33 cellular contexts compared by ENCODE assay signal in genomic region chr12:3355378-3355900, GRCh38.
"Had no signal": no experiment of that assay in that cellular context is flagged by ENCODE, and none has a peak within 500 bp of the region (broad histone marks: within the 10 kb centered on the region; RNA-seq: fewer than 3 reads in every experiment).

No MANE protein-coding gene starts in this region.

- FAIRE-seq: endothelial cell of umbilical vein had no signal

- H3K9me3 ChIP-seq: colonic mucosa, esophagus muscularis mucosa, mucosa of descending colon, ovary, psoas muscle, spleen, transverse colon, upper lobe of right lung, vagina had no signal

- H3K27me3 ChIP-seq: colonic mucosa, ovary, vagina had no signal

- H3K4me1 ChIP-seq: colonic mucosa, foreskin keratinocyte, gastroesophageal sphincter, psoas muscle, spleen, transverse colon, upper lobe of right lung, vagina had no signal

- H3K36me3 ChIP-seq: colonic mucosa, esophagus muscularis mucosa, gastroesophageal sphincter, ovary, spleen, transverse colon, upper lobe of right lung, vagina had no signal

- H3K27ac ChIP-seq: colonic mucosa, esophagus muscularis mucosa, foreskin keratinocyte, gastroesophageal sphincter, ovary, psoas muscle, skin epidermis, spleen, transverse colon, upper lobe of right lung, vagina had no signal

- H3K4me3 Mint-ChIP-seq: dendritic cell treated with granulocyte-macrophage colony-stimulating factor and Interleukin-4, amounts not matched to agents 40 ng/mL and 50 ng/mL, for 4 days; endodermal cell; immature natural killer cell; memory B cell; mesothelial cell of epicardium; naive B cell; nephron; stimulated activated memory B cell treated with anti-CD40 and anti-IgM and Interleukin-4, amounts not matched to agents 10 μg/mL and 1 μg/mL and 100 μg/mL, for 72 hours; stimulated activated naive CD8-positive, alpha-beta T cell treated with anti-CD3 and anti-CD28 coated beads, Interleukin-15, Interleukin-2, amounts not matched to agents 100 ng/mL and 50 ng/mL, for 24 hours had no signal

- H3K4me3 ChIP-seq: colonic mucosa, esophagus muscularis mucosa, gastroesophageal sphincter, lung, mucosa of descending colon, ovary, psoas muscle, skin epidermis, spleen, transverse colon, upper lobe of right lung, vagina had no signal

- H3K27me3 Mint-ChIP-seq: memory B cell had no signal

- H3K4me1 Mint-ChIP-seq: immature natural killer cell; memory B cell; mesothelial cell of epicardium; naive B cell; nephron; stimulated activated memory B cell treated with anti-CD40 and anti-IgM and Interleukin-4, amounts not matched to agents 10 μg/mL and 1 μg/mL and 100 μg/mL, for 72 hours had no signal

- H3K36me3 Mint-ChIP-seq: immature natural killer cell; memory B cell; mesothelial cell of epicardium; naive B cell; stimulated activated memory B cell treated with anti-CD40 and anti-IgM and Interleukin-4, amounts not matched to agents 10 μg/mL and 1 μg/mL and 100 μg/mL, for 72 hours had no signal

- H3K9me3 Mint-ChIP-seq: dendritic cell treated with granulocyte-macrophage colony-stimulating factor and Interleukin-4, amounts not matched to agents 40 ng/mL and 50 ng/mL, for 4 days; endodermal cell; immature natural killer cell; memory B cell; mesothelial cell of epicardium; naive B cell; nephron; stimulated activated memory B cell treated with anti-CD40 and anti-IgM and Interleukin-4, amounts not matched to agents 10 μg/mL and 1 μg/mL and 100 μg/mL, for 72 hours; stimulated activated naive CD8-positive, alpha-beta T cell treated with anti-CD3 and anti-CD28 coated beads, Interleukin-15, Interleukin-2, amounts not matched to agents 100 ng/mL and 50 ng/mL, for 24 hours had no signal

- ATAC-seq: foreskin keratinocyte; gastroesophageal sphincter; left lobe of liver; mucosa of descending colon; psoas muscle; stimulated activated memory B cell treated with anti-CD40 and anti-IgM and Interleukin-4, amounts not matched to agents 10 μg/mL and 1 μg/mL and 100 μg/mL, for 72 hours; upper lobe of right lung had no signal

- H3K27ac Mint-ChIP-seq: dendritic cell treated with granulocyte-macrophage colony-stimulating factor and Interleukin-4, amounts not matched to agents 40 ng/mL and 50 ng/mL, for 4 days; endodermal cell; immature natural killer cell; memory B cell; mesothelial cell of epicardium; naive B cell; nephron; stimulated activated memory B cell treated with anti-CD40 and anti-IgM and Interleukin-4, amounts not matched to agents 10 μg/mL and 1 μg/mL and 100 μg/mL, for 72 hours; stimulated activated naive CD8-positive, alpha-beta T cell treated with anti-CD3 and anti-CD28 coated beads, Interleukin-15, Interleukin-2, amounts not matched to agents 100 ng/mL and 50 ng/mL, for 24 hours had no signal

- DNase-seq: colonic mucosa; effector CD8-positive, alpha-beta T cell; endodermal cell; foreskin keratinocyte; glutamatergic neuron; hypothalamus; immature natural killer cell; islet precursor cell; kidney glomerular epithelial cell; mucosa of descending colon; naive B cell; nucleus accumbens; ovary; posterior cingulate gyrus; psoas muscle; right cardiac atrium; spleen; stimulated activated CD4-positive, alpha-beta T cell treated with anti-CD3 and anti-CD28 coated beads, Interleukin-4, amount 100 ng/mL, for 4 hours; transverse colon; upper lobe of right lung had no signal
